In the genomic region with DNA sequence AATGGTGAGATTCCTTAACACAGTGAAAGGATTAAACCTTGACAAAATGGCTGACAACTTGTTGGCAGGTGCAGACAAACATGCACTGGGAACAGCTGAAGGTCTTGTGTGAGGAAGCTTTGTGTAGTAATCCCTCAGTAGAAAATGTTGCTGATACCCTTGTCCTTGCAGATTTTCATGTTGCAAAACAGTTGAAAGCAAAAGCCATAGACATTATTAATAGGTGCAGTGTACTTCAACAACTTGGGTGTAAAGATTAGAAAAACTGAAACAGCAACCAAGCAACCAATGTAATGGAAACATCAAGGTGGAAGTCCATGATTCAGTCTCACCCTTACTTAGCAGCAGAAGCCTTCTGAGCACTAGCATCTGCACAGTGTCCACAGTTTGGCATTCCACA, we compare ENCODE assay signal across 29 cellular contexts. TPM values are rescaled to one million over a fixed set of nuclear protein-coding genes. Genes with fewer than 3 reads are reported as not detected.
DNase-seq lines count a peak whose midpoint lies in the region; ATAC-seq and TF ChIP-seq lines count a peak whose summit lies in the region.
"Had no signal": no experiment of that assay in that cellular context is flagged by ENCODE, and none has a peak within 500 bp of the region (broad histone marks: within the 10 kb centered on the region; RNA-seq: fewer than 3 reads in every experiment).

No MANE protein-coding gene starts in this region.

- H3K36me3 ChIP-seq in neural progenitor cell (no peaks in the 10 kb centered on the region), mucosa of descending colon (ENCODE audit: low read depth) (no peaks in the 10 kb centered on the region)
- H3K36me3 ChIP-seq: uterus had no signal

- H3K9me3 Mint-ChIP-seq in neural progenitor cell (no peaks in the 10 kb centered on the region), HFFc6 (no peaks in the 10 kb centered on the region)
- H3K9me3 Mint-ChIP-seq: activated CD4-positive, alpha-beta T cell treated with anti-CD3 and anti-CD28 coated beads, Interleukin-2, amount 10 ng/mL, durations not matched to agents 7 days and 5 days; activated T-cell treated with anti-CD3 and anti-CD28 coated beads, Interleukin-2, amount 50 U/mL, for 24 hours had no signal

- H3K4me1 Mint-ChIP-seq in neural progenitor cell: no peaks in the 10 kb centered on the region
- peaks cover 1% of the 10 kb centered on the region; the same call in 1 of the 2 replicates for H3K4me1 Mint-ChIP-seq in HFFc6 (ENCODE audit: low read depth)
- H3K4me1 Mint-ChIP-seq: activated CD4-positive, alpha-beta T cell treated with anti-CD3 and anti-CD28 coated beads, Interleukin-2, amount 10 ng/mL, durations not matched to agents 7 days and 5 days; stimulated activated naive CD8-positive, alpha-beta T cell treated with anti-CD3 and anti-CD28 coated beads, Interleukin-15, amount 100 ng/mL, for 72 hours; WTC11 had no signal

- H3K27me3 Mint-ChIP-seq in neural progenitor cell (ENCODE audit: insufficient read depth, low read depth) (no peaks in the 10 kb centered on the region), HFFc6 (ENCODE audit: insufficient read depth) (no peaks in the 10 kb centered on the region; the same call in 1 of the 2 replicates)
- H3K27me3 Mint-ChIP-seq: activated CD4-positive, alpha-beta T cell treated with anti-CD3 and anti-CD28 coated beads, Interleukin-2, amount 10 ng/mL, durations not matched to agents 7 days and 5 days; activated T-cell treated with anti-CD3 and anti-CD28 coated beads, Interleukin-2, amount 50 U/mL, for 24 hours; stimulated activated naive CD8-positive, alpha-beta T cell treated with anti-CD3 and anti-CD28 coated beads, Interleukin-15, amount 100 ng/mL, for 72 hours had no signal

- H4K20me1 ChIP-seq in neural progenitor cell (ENCODE audit: low read depth): no peaks in the 10 kb centered on the region

- H3K9ac ChIP-seq in neural progenitor cell: no peak overlapping the region

- no peak overlapping the region for H3K4me3 Mint-ChIP-seq in neural progenitor cell
- no peak overlapping the region for H3K4me3 Mint-ChIP-seq in HFFc6
- H3K4me3 Mint-ChIP-seq: activated CD4-positive, alpha-beta T cell treated with anti-CD3 and anti-CD28 coated beads, Interleukin-2, amount 10 ng/mL, durations not matched to agents 7 days and 5 days; activated T-cell treated with anti-CD3 and anti-CD28 coated beads, Interleukin-2, amount 50 U/mL, for 24 hours; CD8-positive, alpha-beta T cell; stimulated activated naive CD8-positive, alpha-beta T cell treated with anti-CD3 and anti-CD28 coated beads, Interleukin-15, amount 100 ng/mL, for 72 hours; WTC11 had no signal

- no peak overlapping the region for H3K27ac Mint-ChIP-seq in neural progenitor cell
- H3K27ac Mint-ChIP-seq in HFFc6: no peak overlapping the region
- H3K27ac Mint-ChIP-seq: activated CD4-positive, alpha-beta T cell treated with anti-CD3 and anti-CD28 coated beads, Interleukin-2, amount 10 ng/mL, durations not matched to agents 7 days and 5 days; activated T-cell treated with anti-CD3 and anti-CD28 coated beads, Interleukin-2, amount 50 U/mL, for 24 hours; CD8-positive, alpha-beta T cell; stimulated activated naive CD8-positive, alpha-beta T cell treated with anti-CD3 and anti-CD28 coated beads, Interleukin-15, amount 100 ng/mL, for 72 hours; WTC11 had no signal

- no peak overlapping the region for H3K27ac ChIP-seq in neural progenitor cell
- H3K27ac ChIP-seq: skin epidermis, uterus had no signal

- no peaks in the 10 kb centered on the region for H3K4me1 ChIP-seq in neural progenitor cell
- no peaks in the 10 kb centered on the region for H3K4me1 ChIP-seq in mucosa of descending colon (ENCODE audit: low read depth)
- H3K4me1 ChIP-seq: uterus had no signal

- ATAC-seq in GM19372 (IDR thresholded peaks at IDR 0.05; ENCODE audit: low read depth, unreplicated experiment) (peak; percentile 61), HG03520 (IDR thresholded peaks at IDR 0.05; ENCODE audit: unreplicated experiment) (peak; percentile 49), mucosa of descending colon (no peak), GM18502 (IDR thresholded peaks at IDR 0.05; ENCODE audit: poor library complexity, unreplicated experiment) (no peak)
- ATAC-seq: CD8-positive, alpha-beta T cell; left lobe of liver; Panc1; stimulated activated naive CD8-positive, alpha-beta T cell treated with anti-CD3 and anti-CD28 coated beads, Interleukin-15, amount 100 ng/mL, for 72 hours; WTC11 had no signal

- no peaks in the 10 kb centered on the region for H3K79me2 ChIP-seq in neural progenitor cell (ENCODE audit: low read depth)

- peak overlapping the region; percentile 6 for H2AFZ ChIP-seq in neural progenitor cell (replicated peaks)

- H3K4me2 ChIP-seq in neural progenitor cell: no peak overlapping the region

- peak; percentile 50 for DNase-seq in GM12865 (ENCODE audit: low read depth)
- DNase-seq in neural progenitor cell (ENCODE audit: low spot score): no peak
- DNase-seq in mucosa of descending colon: no peak
- no peak for DNase-seq in HPDE6-E6E7 (ENCODE audit: extremely low spot score)
- no peak for DNase-seq in HFFc6
- DNase-seq: activated CD4-positive, alpha-beta T cell treated with anti-CD3 and anti-CD28 coated beads, Interleukin-2, amount 10 ng/mL, durations not matched to agents 7 days and 5 days; activated naive CD4-positive, alpha-beta T cell treated with Interleukin-2 at 50 U/mL for 16 hours; activated T-cell treated with anti-CD3 and anti-CD28 coated beads, Interleukin-2, amount 50 U/mL, for 24 hours; amniotic stem cell; CD8-positive, alpha-beta T cell; HCEC 1CT; mesenchymal stem cell; NCI-H1092 treated with DMSO at 0.1 percent for 48 hours; NCI-H2029; NCI-H526; nucleus accumbens; SIG-M5; stimulated activated CD4-positive, alpha-beta T cell treated with anti-CD3 and anti-CD28 coated beads, Interleukin-1b, Interleukin-23, amount 100 ng/mL, for 48 hours; stimulated activated CD8-positive, alpha-beta memory T cell treated with anti-CD3 and anti-CD28 coated beads, Interleukin-4, amount 100 ng/mL, for 48 hours; stimulated activated naive CD8-positive, alpha-beta T cell treated with anti-CD3 and anti-CD28 coated beads, Interleukin-15, amount 100 ng/mL, for 72 hours; SW 1271; uterus had no signal

- H3K36me3 Mint-ChIP-seq in neural progenitor cell: no peaks in the 10 kb centered on the region
- no peaks in the 10 kb centered on the region for H3K36me3 Mint-ChIP-seq in HFFc6 (ENCODE audit: low read depth)
- H3K36me3 Mint-ChIP-seq: CD8-positive, alpha-beta T cell; WTC11 had no signal

- H3K27me3 ChIP-seq in neural progenitor cell: no peaks in the 10 kb centered on the region
- H3K27me3 ChIP-seq: uterus had no signal

- no peak overlapping the region for H3K4me3 ChIP-seq in GM12865 (ENCODE audit: low read depth, low read length)
- H3K4me3 ChIP-seq in neural progenitor cell: no peak overlapping the region
- no peak overlapping the region for H3K4me3 ChIP-seq in mucosa of descending colon
- H3K4me3 ChIP-seq: skin epidermis, uterus had no signal

- H3K9me3 ChIP-seq in neural progenitor cell (ENCODE audit: low read depth) (no peaks in the 10 kb centered on the region), mucosa of descending colon (no peaks in the 10 kb centered on the region)
- H3K9me3 ChIP-seq: uterus had no signal

- no peaks in the 10 kb centered on the region for H3F3A ChIP-seq in neural progenitor cell (ENCODE audit: low read depth)

- TF ChIP-seq CTCF in GM12865 (IDR thresholded peaks at IDR 0.05; ENCODE audit: insufficient read depth, low read depth, low read length, missing control alignments): no peak
- TF ChIP-seq CTCF in neural progenitor cell (IDR thresholded peaks at IDR 0.05): no peak
- TF ChIP-seq CTCF in mucosa of descending colon (IDR thresholded peaks at IDR 0.05): no peak
- TF ChIP-seq CTCF in HFFc6 (IDR thresholded peaks at IDR 0.05): no peak

- intact Hi-C loops in mucosa of descending colon (cut with DNase I, micrococcal nuclease): no loop called here

RNA-seq across cellular contexts. Expression of a gene that starts 29.8 kb away (rescaled TPM):
- not detected in 2 replicates for total RNA-seq in neural progenitor cell (ENCODE audit: low replicate concordance)
- total RNA-seq in mucosa of descending colon: 1 to 10 TPM in 2 of 3 donors, under 1 TPM in 1; 0.73 to 6.0 (median 5.2) TPM
- under 1 TPM in 3 of 6 experiments, not detected in 3; 0.14 to 0.24 (median 0.20) TPM for total RNA-seq in HFFc6 (2021; fragmentation: NEBNext Ultra II Directional; extraction: Animal tissue kit (Norgen Biotek cat#: 25700))
- total RNA-seq: activated CD4-positive, alpha-beta T cell treated with anti-CD3 and anti-CD28 coated beads, Interleukin-2, amount 10 ng/mL, durations not matched to agents 7 days and 5 days; CD8-positive, alpha-beta T cell; WTC11 had no signal

Comparison
In these comparisons a context has a peak if more than half of its experiments do, and no peak if none do; other contexts are left out.
1. ATAC-seq: peak in GM19372 (single experiment) and HG03520 (single experiment); none in mucosa of descending colon (single experiment) and GM18502 (single experiment).